In the genomic region with DNA sequence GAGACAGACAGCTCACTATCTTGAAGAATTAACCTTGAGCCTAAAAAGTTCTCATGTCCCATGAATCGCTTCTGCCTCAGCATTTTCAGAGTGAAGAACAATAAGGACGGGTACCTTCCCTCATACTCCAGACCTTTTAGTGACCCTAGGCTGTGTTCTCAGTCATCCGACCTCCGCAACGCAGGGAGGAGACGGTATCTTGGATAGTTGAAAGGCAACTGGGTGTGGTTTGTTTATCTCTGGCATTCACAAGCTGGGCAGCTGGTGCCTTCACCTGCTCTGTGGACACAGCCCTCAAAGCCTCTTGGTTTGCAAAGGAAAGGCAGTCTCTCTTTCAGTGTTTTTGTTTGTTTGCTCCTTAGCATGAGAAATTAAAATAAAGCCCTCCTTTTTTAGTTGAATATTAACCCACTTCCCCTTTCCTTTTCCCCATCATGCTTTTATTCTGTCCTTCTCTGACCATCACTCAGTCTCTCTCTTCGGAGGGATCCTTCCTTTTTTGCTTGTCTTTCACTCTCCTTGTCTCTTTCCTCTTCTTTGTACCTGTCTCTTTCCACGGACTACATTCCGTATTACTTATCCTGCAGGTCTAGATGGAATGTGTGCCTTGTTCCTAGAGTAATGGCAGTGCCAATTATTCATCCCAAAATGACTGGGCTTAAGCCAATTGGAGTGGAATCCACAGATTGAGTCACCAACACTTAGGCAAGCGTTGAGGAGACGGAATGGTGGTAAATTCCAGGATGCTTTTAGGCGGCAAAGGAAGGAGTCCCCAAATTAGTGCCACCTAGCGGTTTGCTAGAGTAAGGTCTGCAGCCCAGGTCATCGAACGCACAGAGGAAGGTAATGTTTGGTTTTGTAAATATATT, we compare ENCODE assay signal across 8 cellular contexts. TPM values are rescaled to one million over a fixed set of nuclear protein-coding genes. Genes with fewer than 3 reads are reported as not detected.
DNase-seq lines count a peak whose midpoint lies in the region; ATAC-seq and TF ChIP-seq lines count a peak whose summit lies in the region.

No MANE protein-coding gene starts in this region.

- no peaks in the 10 kb centered on the region for H3K36me3 Mint-ChIP-seq in activated naive CD8-positive, alpha-beta T cell treated with anti-CD3 and anti-CD28 coated beads, Interleukin-2, amount 50 U/mL, for 24 hours (ENCODE audit: low read depth)

- H3F3A ChIP-seq in smooth muscle cell (ENCODE audit: low read depth), result no peaks in the 10 kb centered on the region

- DNase-seq in A172 (ENCODE audit: low spot score), result peak; percentile 94
- DNase-seq in HCEC 1CT, result peak; percentile 65
- peak in 2 of 3 donors; percentile 66 to 76 for DNase-seq in Peyer's patch
- DNase-seq in foreskin fibroblast, result peak; percentile 45 to 70
- no peak for DNase-seq in smooth muscle cell (lab: John Stamatoyannopoulos, UW; ENCODE audit: unreplicated experiment)
- DNase-seq in cortex of kidney (lab: John Stamatoyannopoulos, UW), result no peak
- no peak for DNase-seq in activated naive CD8-positive, alpha-beta T cell treated with anti-CD3 and anti-CD28 coated beads, Interleukin-2, amount 50 U/mL, for 24 hours

- H3K4me1 ChIP-seq in Peyer's patch (peaks cover 0 to 24% (median 0%) of the 10 kb centered on the region in 4 donors), smooth muscle cell (ENCODE audit: low read depth) (peaks cover 3% of the 10 kb centered on the region)

- no peak for ATAC-seq in HG02981 (IDR thresholded peaks at IDR 0.05; ENCODE audit: unreplicated experiment)
- ATAC-seq in activated naive CD8-positive, alpha-beta T cell treated with anti-CD3 and anti-CD28 coated beads, Interleukin-2, amount 50 U/mL, for 24 hours, result no peak

- H3K4me3 ChIP-seq in Peyer's patch (peak overlapping the region in 2 of 4 donors; percentile 10 to 16), foreskin fibroblast (ENCODE audit: low read depth in 1 of 2, low read length in 2 of 2) (no peak overlapping the region), smooth muscle cell (no peak overlapping the region)

- peak in 1 of 2 donors; percentile 25 for TF ChIP-seq POLR2A in Peyer's patch (IDR thresholded peaks at IDR 0.05)

- H3K4me1 Mint-ChIP-seq in activated naive CD8-positive, alpha-beta T cell treated with anti-CD3 and anti-CD28 coated beads, Interleukin-2, amount 50 U/mL, for 24 hours, result no peaks in the 10 kb centered on the region

- H3K4me3 Mint-ChIP-seq in activated naive CD8-positive, alpha-beta T cell treated with anti-CD3 and anti-CD28 coated beads, Interleukin-2, amount 50 U/mL, for 24 hours, result no peak overlapping the region

- 45% methylated on average over 15 of the region's 15 CpGs for whole genome bisulfite sequencing in smooth muscle cell (ENCODE audit: low lambda C conversion rate)

- TF ChIP-seq CTCF in Peyer's patch (IDR thresholded peaks at IDR 0.05) (peak in 5 of 6 experiments; percentile 2 to 82 (median 75)), foreskin fibroblast (IDR thresholded peaks at IDR 0.05; ENCODE audit: low read depth, low read length) (peak; percentile 56), smooth muscle cell (IDR thresholded peaks at IDR 0.05; ENCODE audit: borderline replicate concordance, insufficient read depth, poor library complexity, severe bottlenecking) (peak; percentile 72)

- H3K9me3 ChIP-seq in Peyer's patch (no peaks in the 10 kb centered on the region), smooth muscle cell (replicated peaks; ENCODE audit: low read depth) (no peaks in the 10 kb centered on the region)

- H3K9ac ChIP-seq in smooth muscle cell (ENCODE audit: low read depth), result no peak overlapping the region

- H3K27me3 ChIP-seq in Peyer's patch (no peaks in the 10 kb centered on the region), smooth muscle cell (ENCODE audit: low read depth) (no peaks in the 10 kb centered on the region)

- no peaks in the 10 kb centered on the region for H3K79me2 ChIP-seq in smooth muscle cell (ENCODE audit: low read depth)

- H2AFZ ChIP-seq in smooth muscle cell (ENCODE audit: low read depth), result no peak overlapping the region

- H3K9me3 Mint-ChIP-seq in activated naive CD8-positive, alpha-beta T cell treated with anti-CD3 and anti-CD28 coated beads, Interleukin-2, amount 50 U/mL, for 24 hours, result peaks cover 1% of the 10 kb centered on the region

- no peak overlapping the region for H3K27ac Mint-ChIP-seq in activated naive CD8-positive, alpha-beta T cell treated with anti-CD3 and anti-CD28 coated beads, Interleukin-2, amount 50 U/mL, for 24 hours

- no peaks in the 10 kb centered on the region for H4K20me1 ChIP-seq in smooth muscle cell (ENCODE audit: low read depth)

- no peak overlapping the region for H3K4me2 ChIP-seq in smooth muscle cell

- no peaks in the 10 kb centered on the region for H3K36me3 ChIP-seq in Peyer's patch
- no peaks in the 10 kb centered on the region for H3K36me3 ChIP-seq in smooth muscle cell (ENCODE audit: low read depth)

- H3K27ac ChIP-seq in Peyer's patch (peak overlapping the region in 3 of 4 donors; percentile 7 to 84 (median 52)), smooth muscle cell (ENCODE audit: low read depth) (no peak overlapping the region)

- H3K27me3 Mint-ChIP-seq in activated naive CD8-positive, alpha-beta T cell treated with anti-CD3 and anti-CD28 coated beads, Interleukin-2, amount 50 U/mL, for 24 hours, result peaks cover under 1% of the 10 kb centered on the region

RNA-seq across cellular contexts. Expression of gene PRR15, which starts 45.8 kb away (rescaled TPM):
- total RNA-seq in A172 (2014; rRNA removed; shearing (Covaris generic)), result 0.41 TPM in 1 of 2 replicates, not detected in the other
- total RNA-seq in Peyer's patch (100 to 1,000 TPM in 3 of 4 donors, 10 to 100 TPM in 1; 23.1 to 242 (median 145) TPM), smooth muscle cell (3.8 and 4.7 TPM in 2 replicates)
- 0.96 and 4.4 TPM in 2 replicates for polyA plus RNA-seq in smooth muscle cell

Comparison
In these comparisons a context has a peak if more than half of its experiments do, and no peak if none do; other contexts are left out.
1. DNase-seq: peak in A172 (single experiment), HCEC 1CT (single experiment), Peyer's patch (2 of 3) and foreskin fibroblast (2 of 2); none in smooth muscle cell (single experiment), cortex of kidney (single experiment) and activated naive CD8-positive, alpha-beta T cell treated with anti-CD3 and anti-CD28 coated beads, Interleukin-2, amount 50 U/mL, for 24 hours (single experiment).
2. Peak in every context shown above with its lines, with median percentiles within 50 percentile points of each other: CTCF ChIP-seq.